In genomic region chr14:74660863-74661262, GRCh38 we compare ENCODE assay signal across 12 cellular contexts.
"Had no signal": no experiment of that assay in that cellular context is flagged by ENCODE, and none has a peak within 500 bp of the region (broad histone marks: within the 10 kb centered on the region; RNA-seq: fewer than 3 reads in every experiment).

No MANE protein-coding gene starts in this region.

- H3K4me3 ChIP-seq: colonic mucosa, gastroesophageal sphincter, skin epidermis had no signal

- ATAC-seq: activated CD8-positive, alpha-beta T cell treated with anti-CD3 and anti-CD28 coated beads for 36 hours; activated naive CD8-positive, alpha-beta T cell treated with anti-CD3 and anti-CD28 coated beads, Interleukin-2, amount 50 U/mL, for 24 hours; activated T-cell treated with anti-CD3 and anti-CD28 coated beads, Interleukin-2, amount 50 U/mL, for 72 hours; gastroesophageal sphincter; T-cell had no signal

- H3K27ac ChIP-seq: colonic mucosa, skin epidermis had no signal

- DNase-seq: activated CD4-positive, alpha-beta T cell treated with anti-CD3 and anti-CD28 coated beads for 4 hours; activated CD8-positive, alpha-beta memory T cell treated with anti-CD3 and anti-CD28 coated beads, Interleukin-2, amount 50 U/mL, for 4 hours; activated CD8-positive, alpha-beta T cell treated with anti-CD3 and anti-CD28 coated beads for 36 hours; activated naive CD8-positive, alpha-beta T cell treated with anti-CD3 and anti-CD28 coated beads, Interleukin-2, amount 50 U/mL, for 24 hours; activated T-cell treated with anti-CD3 and anti-CD28 coated beads, Interleukin-2, amount 50 U/mL, for 72 hours; colonic mucosa; effector CD4-positive, alpha-beta T cell; stimulated activated CD4-positive, alpha-beta T cell treated with anti-CD3 and anti-CD28 coated beads, Interleukin-4, amount 100 ng/mL, for 4 hours; T-cell; trophoblast cell had no signal

- H3K4me1 ChIP-seq: colonic mucosa had no signal

- H3K9me3 ChIP-seq: colonic mucosa, gastroesophageal sphincter had no signal

- H3K27me3 ChIP-seq: colonic mucosa, gastroesophageal sphincter had no signal
